ENCODE assay signal across 8 cellular contexts in the genomic region with DNA sequence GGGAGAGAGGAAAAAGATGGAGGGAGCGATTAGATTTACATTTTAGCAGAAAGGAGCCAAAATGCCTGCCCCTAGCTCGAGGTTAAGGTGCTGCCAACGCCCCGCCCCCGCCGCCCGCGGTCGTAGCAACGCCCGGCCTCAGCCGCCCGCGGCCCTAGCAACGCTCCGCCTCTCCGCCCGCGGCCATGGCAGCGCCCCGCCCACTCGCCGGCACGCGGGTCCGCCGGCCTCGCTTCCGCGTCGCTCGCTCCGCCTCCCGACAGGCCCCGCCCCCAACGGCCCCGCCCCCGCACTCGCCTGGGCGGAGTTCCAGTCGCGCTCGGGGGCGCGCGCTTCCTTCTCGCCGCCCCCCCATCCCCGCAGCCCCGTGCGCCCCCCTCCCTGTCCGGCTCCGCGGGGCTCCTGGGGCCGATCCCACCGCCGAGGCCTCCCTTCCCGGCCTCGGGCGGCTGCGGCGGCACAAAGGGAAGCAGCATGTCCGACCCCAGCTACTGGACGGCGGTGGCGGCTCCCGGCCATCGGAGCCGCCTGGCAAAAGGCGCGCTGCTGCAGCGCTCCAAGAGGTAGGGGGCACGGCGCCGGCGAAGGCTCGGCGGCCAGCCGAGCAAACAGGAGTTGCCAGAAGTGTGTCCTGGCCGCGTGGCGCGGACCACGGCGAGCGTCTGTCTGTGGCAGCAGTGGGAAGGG. TPM values are rescaled to one million over a fixed set of nuclear protein-coding genes. Genes with fewer than 3 reads are reported as not detected.
DNase-seq lines count a peak whose midpoint lies in the region; ATAC-seq, FAIRE-seq and TF ChIP-seq lines count a peak whose summit lies in the region.

No MANE protein-coding gene starts in this region.

- POLR2A ChIA-PET in activated CD4-positive, alpha-beta T cell treated with anti-CD3 and anti-CD28 coated beads, Interleukin-2, amount 10 ng/mL, durations not matched to agents 7 days and 5 days (lab: Charles Lee): no interaction called here
- POLR2A ChIA-PET in HepG2 (lab: Yijun Ruan, JAX): interaction anchor here (0.6 to 2.2 kb wide), 5 partner anchors 9 to 74 kb away, joined by 3 to 18 read pairs (median 9); a partner anchor contains a TSS

- H3K4me1 ChIP-seq in HepG2 (ENCODE audit: insufficient read depth, low read length): peaks cover 23% of the 10 kb centered on the region

- H4K20me1 ChIP-seq in HepG2 (ENCODE audit: insufficient read depth, low read length): no peaks in the 10 kb centered on the region

- H3K9me3 Mint-ChIP-seq in activated CD4-positive, alpha-beta T cell treated with anti-CD3 and anti-CD28 coated beads, Interleukin-2, amount 10 ng/mL, durations not matched to agents 7 days and 5 days: no peaks in the 10 kb centered on the region

- peaks cover 16% of the 10 kb centered on the region for H3K79me2 ChIP-seq in HepG2 (ENCODE audit: insufficient read depth, low read length)

- H3K36me3 Mint-ChIP-seq in activated CD4-positive, alpha-beta T cell treated with anti-CD3 and anti-CD28 coated beads, Interleukin-2, amount 10 ng/mL, durations not matched to agents 7 days and 5 days (ENCODE audit: low read depth): peaks cover 20% of the 10 kb centered on the region

- peak; percentile 99 for DNase-seq in AG08395 (ENCODE audit: low spot score)
- DNase-seq in NCI-H524 treated with DMSO at 0.1 percent for 48 hours (lab: John Stamatoyannopoulos, UW): peak; percentile 32
- DNase-seq in activated CD4-positive, alpha-beta T cell treated with anti-CD3 and anti-CD28 coated beads, Interleukin-2, amount 10 ng/mL, durations not matched to agents 7 days and 5 days: peak; percentile 92
- peak; percentile 64 for DNase-seq in dedifferentiated amniotic fluid mesenchymal stem cell (ENCODE audit: extremely low spot score)
- peak; percentile 71 for DNase-seq in HepG2 (ENCODE audit: low spot score)
- DNase-seq in stimulated activated CD4-positive, alpha-beta T cell treated with anti-CD3 and anti-CD28 coated beads, Interleukin-2, amount 100 ng/mL, for 24 hours: peak; percentile 93 to 97

- peak overlapping the region; percentile 63 for H3K27ac ChIP-seq in HepG2 (ENCODE audit: extremely low read length, insufficient read depth, low read length)

- peak overlapping the region; percentile 72 to 91 (median 73) for H3K4me3 ChIP-seq in HepG2 (replicated peaks in 1 of 3; ENCODE audit: insufficient read depth in 1 of 3, low read depth in 2 of 3, low read length in 3 of 3)

- H3K9me3 ChIP-seq in HepG2 (ENCODE audit: low read length): no peaks in the 10 kb centered on the region

- H3K36me3 ChIP-seq in HepG2 (replicated peaks in 1 of 2; ENCODE audit: control insufficient read depth in 1 of 2, insufficient read depth in 2 of 2, low read length in 2 of 2): peaks cover 6 to 27% of the 10 kb centered on the region in 2 experiments

- H3K9ac ChIP-seq in HepG2 (ENCODE audit: insufficient read depth, low read depth, low read length): peak overlapping the region; percentile 82

- no peaks in the 10 kb centered on the region for H3K27me3 Mint-ChIP-seq in activated CD4-positive, alpha-beta T cell treated with anti-CD3 and anti-CD28 coated beads, Interleukin-2, amount 10 ng/mL, durations not matched to agents 7 days and 5 days

- peak; percentile 31; the same call in 1 of the 2 replicates for TF ChIP-seq RAD21 in HepG2 (CRISPR knock-in tag; IDR thresholded peaks at IDR 0.05)

- CTCF ChIA-PET in activated CD4-positive, alpha-beta T cell treated with anti-CD3 and anti-CD28 coated beads, Interleukin-2, amount 10 ng/mL, durations not matched to agents 7 days and 5 days (lab: Charles Lee): interaction anchor here (0.9 to 1.8 kb wide), 6 partner anchors 11 to 162 kb away, joined by 3 to 5 read pairs (median 4); no protein-coding TSS in a partner anchor
- CTCF ChIA-PET in HepG2 (lab: Yijun Ruan, JAX; ENCODE audit: low intra/inter-chr PET ratio, low total read pairs): no interaction called here

- no peaks in the 10 kb centered on the region for H3K27me3 ChIP-seq in HepG2 (ENCODE audit: control insufficient read depth in 1 of 2, insufficient read depth in 2 of 2, low read length in 2 of 2)

- intact Hi-C loops in HepG2 (cut with micrococcal nuclease; ENCODE audit: unreplicated experiment): no loop called here

- TF ChIP-seq POLR2A in HepG2 (IDR thresholded peaks at IDR 0.05; ENCODE audit: insufficient read depth in 1 of 2, low read depth in 2 of 2, low read length in 2 of 2): peak in 1 of 2 experiments; percentile 20; a peak in 2 of 4 replicates

- H3K4me1 Mint-ChIP-seq in activated CD4-positive, alpha-beta T cell treated with anti-CD3 and anti-CD28 coated beads, Interleukin-2, amount 10 ng/mL, durations not matched to agents 7 days and 5 days: peaks cover 34% of the 10 kb centered on the region

- ATAC-seq in GM19023 (IDR thresholded peaks at IDR 0.05; ENCODE audit: unreplicated experiment): peak; percentile 81
- ATAC-seq in HG03354 (IDR thresholded peaks at IDR 0.05; ENCODE audit: poor library complexity, severe bottlenecking, unreplicated experiment): peak; percentile 86
- peak; percentile 83 for ATAC-seq in HepG2

- in situ Hi-C loops in HepG2 (cut with HindIII; ENCODE audit: extremely low pct_ligation_motif_present, low pct_unique_long_range_greater_than_20kb): no loop called here

- TF ChIP-seq EP300 in HepG2 (IDR thresholded peaks at IDR 0.05; ENCODE audit: low read depth in 2 of 2, low read length in 2 of 2): no peak
- no peak for TF ChIP-seq EP300 in HepG2 (CRISPR knock-in tag; IDR thresholded peaks at IDR 0.05; ENCODE audit: borderline replicate concordance)

- no peak overlapping the region for H2AFZ ChIP-seq in HepG2 (ENCODE audit: low read length)

- no peak for FAIRE-seq in HepG2 (lab: Jason Lieb, UNC)

- H3K4me2 ChIP-seq in HepG2 (ENCODE audit: low read depth, low read length): peak overlapping the region; percentile 100

- H3K27ac Mint-ChIP-seq in activated CD4-positive, alpha-beta T cell treated with anti-CD3 and anti-CD28 coated beads, Interleukin-2, amount 10 ng/mL, durations not matched to agents 7 days and 5 days: peak overlapping the region; percentile 90

- WGBS in HepG2 (ENCODE audit: low lambda C conversion rate): no CpG with 5 or more reads among the region's 86 CpGs

- TF ChIP-seq CTCF in HepG2 (CRISPR knock-in tag; IDR thresholded peaks at IDR 0.05): no peak; the same call in 1 of the 2 replicates

- peak overlapping the region; percentile 81 for H3K4me3 Mint-ChIP-seq in activated CD4-positive, alpha-beta T cell treated with anti-CD3 and anti-CD28 coated beads, Interleukin-2, amount 10 ng/mL, durations not matched to agents 7 days and 5 days

- no TSS peak for BruUV-seq in HepG2 (replicated peaks; lab: Mats Ljungman, UMichigan)

RNA-seq across cellular contexts. Expression of a gene that starts 20.3 kb away (rescaled TPM):
- total RNA-seq in activated CD4-positive, alpha-beta T cell treated with anti-CD3 and anti-CD28 coated beads, Interleukin-2, amount 10 ng/mL, durations not matched to agents 7 days and 5 days: 10 to 100 TPM; 31.0 to 35.8 TPM
- total RNA-seq in HepG2 (2016; rRNA removed; fragmentation: Illumina TruSeq; extraction: Trizol): 4.1 and 4.5 TPM in 2 replicates
- total RNA-seq in HepG2 (2016; cell fraction: cytosol; rRNA removed; fragmentation: Illumina TruSeq; extraction: Trizol; ENCODE audit: low read depth): 1.9 and 2.8 TPM in 2 replicates
- 3.6 and 4.1 TPM in 2 replicates for total RNA-seq in HepG2 (2016; cell fraction: insoluble cytoplasmic fraction; rRNA removed; fragmentation: Illumina TruSeq; extraction: Trizol)
- 4.4 and 5.1 TPM in 2 replicates for total RNA-seq in HepG2 (2016; cell fraction: membrane; rRNA removed; fragmentation: Illumina TruSeq; extraction: Trizol)
- 5.3 and 7.5 TPM in 2 replicates for total RNA-seq in HepG2 (2016; cell fraction: nucleus; rRNA removed; fragmentation: Illumina TruSeq; extraction: Trizol)
- polyA plus RNA-seq in HepG2 (2011; rRNA removed): 4.6 and 6.0 TPM in 2 replicates
- 2.0 and 2.4 TPM in 2 replicates for polyA plus RNA-seq in HepG2 (2011; cell fraction: cytosol; rRNA removed)
- 18.7 and 20.6 TPM in 2 replicates for polyA plus RNA-seq in HepG2 (2011; cell fraction: nucleus; rRNA removed)
- polyA plus RNA-seq in HepG2 (2012): 5.2 and 6.4 TPM in 2 replicates
- 1.0 and 1.1 TPM in 2 replicates for polyA plus RNA-seq in HepG2 (2016; cell fraction: cytosol; fragmentation: Illumina TruSeq; extraction: Trizol; ENCODE audit: low read depth)
- 4.1 and 5.8 TPM in 2 replicates for polyA plus RNA-seq in HepG2 (2016; cell fraction: insoluble cytoplasmic fraction; fragmentation: Illumina TruSeq; extraction: Trizol; ENCODE audit: low read depth)
- polyA plus RNA-seq in HepG2 (2016; cell fraction: membrane; fragmentation: Illumina TruSeq; extraction: Trizol; ENCODE audit: low read depth): 2.0 and 2.2 TPM in 2 replicates
- polyA plus RNA-seq in HepG2 (2016; cell fraction: nucleus; fragmentation: Illumina TruSeq; extraction: Trizol; ENCODE audit: insufficient read depth, low read depth): 22.7 and 26.8 TPM in 2 replicates
- polyA minus RNA-seq in HepG2 (2011; rRNA and poly(A)+ RNA removed; ENCODE audit: low replicate concordance): 3.2 and 9.3 TPM in 2 replicates
- 6.7 and 7.6 TPM in 2 replicates for polyA minus RNA-seq in HepG2 (2011; cell fraction: cytosol; rRNA and poly(A)+ RNA removed)
- polyA minus RNA-seq in HepG2 (2011; cell fraction: nucleus; rRNA and poly(A)+ RNA removed): 7.3 and 8.5 TPM in 2 replicates

RNA-seq across cellular contexts. Expression of a gene that starts 31.1 kb away (rescaled TPM):
- 10 to 100 TPM; 81.8 to 86.8 TPM for total RNA-seq in activated CD4-positive, alpha-beta T cell treated with anti-CD3 and anti-CD28 coated beads, Interleukin-2, amount 10 ng/mL, durations not matched to agents 7 days and 5 days
- 0.04 TPM in 1 of 2 replicates, not detected in the other for total RNA-seq in HepG2 (2016; rRNA removed; fragmentation: Illumina TruSeq; extraction: Trizol)
- total RNA-seq in HepG2 (2016; cell fraction: cytosol; rRNA removed; fragmentation: Illumina TruSeq; extraction: Trizol; ENCODE audit: low read depth): not detected in 2 replicates
- 0.09 TPM in 1 of 2 replicates, not detected in the other for total RNA-seq in HepG2 (2016; cell fraction: insoluble cytoplasmic fraction; rRNA removed; fragmentation: Illumina TruSeq; extraction: Trizol)
- total RNA-seq in HepG2 (2016; cell fraction: membrane; rRNA removed; fragmentation: Illumina TruSeq; extraction: Trizol): 0.12 TPM in 1 of 2 replicates, not detected in the other
- total RNA-seq in HepG2 (2016; cell fraction: nucleus; rRNA removed; fragmentation: Illumina TruSeq; extraction: Trizol): not detected in 2 replicates
- polyA plus RNA-seq in HepG2 (2011; rRNA removed): 0.03 and 0.13 TPM in 2 replicates
- polyA plus RNA-seq in HepG2 (2011; cell fraction: cytosol; rRNA removed): 0.10 and 0.19 TPM in 2 replicates
- 0.27 and 0.35 TPM in 2 replicates for polyA plus RNA-seq in HepG2 (2011; cell fraction: nucleus; rRNA removed)
- 0.12 TPM in 1 of 2 replicates, not detected in the other for polyA plus RNA-seq in HepG2 (2012)
- not detected in 2 replicates for polyA plus RNA-seq in HepG2 (2016; cell fraction: cytosol; fragmentation: Illumina TruSeq; extraction: Trizol; ENCODE audit: low read depth)
- polyA plus RNA-seq in HepG2 (2016; cell fraction: insoluble cytoplasmic fraction; fragmentation: Illumina TruSeq; extraction: Trizol; ENCODE audit: low read depth): not detected in 2 replicates
- 0.09 TPM in 1 of 2 replicates, not detected in the other for polyA plus RNA-seq in HepG2 (2016; cell fraction: membrane; fragmentation: Illumina TruSeq; extraction: Trizol; ENCODE audit: low read depth)
- polyA plus RNA-seq in HepG2 (2016; cell fraction: nucleus; fragmentation: Illumina TruSeq; extraction: Trizol; ENCODE audit: insufficient read depth, low read depth): 0.20 TPM in 1 of 2 replicates, not detected in the other
- polyA minus RNA-seq in HepG2 (2011; rRNA and poly(A)+ RNA removed; ENCODE audit: low replicate concordance): 0.12 and 0.36 TPM in 2 replicates
- polyA minus RNA-seq in HepG2 (2011; cell fraction: cytosol; rRNA and poly(A)+ RNA removed): not detected in 2 replicates
- polyA minus RNA-seq in HepG2 (2011; cell fraction: nucleus; rRNA and poly(A)+ RNA removed): not detected in 2 replicates

RNA-seq across cellular contexts. Expression of a gene that starts 35.1 kb away (rescaled TPM):
- 10 to 100 TPM; 12.6 to 13.1 TPM for total RNA-seq in activated CD4-positive, alpha-beta T cell treated with anti-CD3 and anti-CD28 coated beads, Interleukin-2, amount 10 ng/mL, durations not matched to agents 7 days and 5 days
- 15.8 and 25.3 TPM in 2 replicates for total RNA-seq in HepG2 (2016; rRNA removed; fragmentation: Illumina TruSeq; extraction: Trizol)
- 13.7 and 16.1 TPM in 2 replicates for total RNA-seq in HepG2 (2016; cell fraction: cytosol; rRNA removed; fragmentation: Illumina TruSeq; extraction: Trizol; ENCODE audit: low read depth)
- 12.5 and 18.3 TPM in 2 replicates for total RNA-seq in HepG2 (2016; cell fraction: insoluble cytoplasmic fraction; rRNA removed; fragmentation: Illumina TruSeq; extraction: Trizol)
- 33.3 and 40.2 TPM in 2 replicates for total RNA-seq in HepG2 (2016; cell fraction: membrane; rRNA removed; fragmentation: Illumina TruSeq; extraction: Trizol)
- total RNA-seq in HepG2 (2016; cell fraction: nucleus; rRNA removed; fragmentation: Illumina TruSeq; extraction: Trizol): 14.5 and 18.4 TPM in 2 replicates
- polyA plus RNA-seq in HepG2 (2011; rRNA removed): 18.6 and 27.2 TPM in 2 replicates
- polyA plus RNA-seq in HepG2 (2011; cell fraction: cytosol; rRNA removed): 17.0 and 21.2 TPM in 2 replicates
- 35.7 and 42.1 TPM in 2 replicates for polyA plus RNA-seq in HepG2 (2011; cell fraction: nucleus; rRNA removed)
- 39.2 and 39.3 TPM in 2 replicates for polyA plus RNA-seq in HepG2 (2012)
- polyA plus RNA-seq in HepG2 (2016; cell fraction: cytosol; fragmentation: Illumina TruSeq; extraction: Trizol; ENCODE audit: low read depth): 8.4 and 11.9 TPM in 2 replicates
- polyA plus RNA-seq in HepG2 (2016; cell fraction: insoluble cytoplasmic fraction; fragmentation: Illumina TruSeq; extraction: Trizol; ENCODE audit: low read depth): 30.5 and 42.6 TPM in 2 replicates
- 46.8 and 48.0 TPM in 2 replicates for polyA plus RNA-seq in HepG2 (2016; cell fraction: membrane; fragmentation: Illumina TruSeq; extraction: Trizol; ENCODE audit: low read depth)
- polyA plus RNA-seq in HepG2 (2016; cell fraction: nucleus; fragmentation: Illumina TruSeq; extraction: Trizol; ENCODE audit: insufficient read depth, low read depth): 60.8 and 65.6 TPM in 2 replicates
- polyA minus RNA-seq in HepG2 (2011; rRNA and poly(A)+ RNA removed; ENCODE audit: low replicate concordance): 18.1 and 22.4 TPM in 2 replicates
- polyA minus RNA-seq in HepG2 (2011; cell fraction: cytosol; rRNA and poly(A)+ RNA removed): 12.0 and 21.3 TPM in 2 replicates
- polyA minus RNA-seq in HepG2 (2011; cell fraction: nucleus; rRNA and poly(A)+ RNA removed): 12.7 and 19.6 TPM in 2 replicates

RNA-seq across cellular contexts. Expression of a gene that starts 55.8 kb away (rescaled TPM):
- total RNA-seq in activated CD4-positive, alpha-beta T cell treated with anti-CD3 and anti-CD28 coated beads, Interleukin-2, amount 10 ng/mL, durations not matched to agents 7 days and 5 days: 10 to 100 TPM; 54.1 to 58.9 TPM
- total RNA-seq in HepG2 (2016; rRNA removed; fragmentation: Illumina TruSeq; extraction: Trizol): 41.2 and 79.4 TPM in 2 replicates
- total RNA-seq in HepG2 (2016; cell fraction: cytosol; rRNA removed; fragmentation: Illumina TruSeq; extraction: Trizol; ENCODE audit: low read depth): 49.8 and 56.5 TPM in 2 replicates
- 39.1 and 76.9 TPM in 2 replicates for total RNA-seq in HepG2 (2016; cell fraction: insoluble cytoplasmic fraction; rRNA removed; fragmentation: Illumina TruSeq; extraction: Trizol)
- 32.9 and 35.3 TPM in 2 replicates for total RNA-seq in HepG2 (2016; cell fraction: membrane; rRNA removed; fragmentation: Illumina TruSeq; extraction: Trizol)
- 62.2 and 72.4 TPM in 2 replicates for total RNA-seq in HepG2 (2016; cell fraction: nucleus; rRNA removed; fragmentation: Illumina TruSeq; extraction: Trizol)
- polyA plus RNA-seq in HepG2 (2011; rRNA removed): 24.7 and 25.0 TPM in 2 replicates
- polyA plus RNA-seq in HepG2 (2011; cell fraction: cytosol; rRNA removed): 33.2 and 51.0 TPM in 2 replicates
- polyA plus RNA-seq in HepG2 (2011; cell fraction: nucleus; rRNA removed): 13.2 and 16.2 TPM in 2 replicates
- polyA plus RNA-seq in HepG2 (2012): 13.8 and 14.8 TPM in 2 replicates
- polyA plus RNA-seq in HepG2 (2016; cell fraction: cytosol; fragmentation: Illumina TruSeq; extraction: Trizol; ENCODE audit: low read depth): 68.0 and 80.0 TPM in 2 replicates
- 46.2 and 52.2 TPM in 2 replicates for polyA plus RNA-seq in HepG2 (2016; cell fraction: insoluble cytoplasmic fraction; fragmentation: Illumina TruSeq; extraction: Trizol; ENCODE audit: low read depth)
- 28.9 and 31.1 TPM in 2 replicates for polyA plus RNA-seq in HepG2 (2016; cell fraction: membrane; fragmentation: Illumina TruSeq; extraction: Trizol; ENCODE audit: low read depth)
- 133 TPM in 2 replicates for polyA plus RNA-seq in HepG2 (2016; cell fraction: nucleus; fragmentation: Illumina TruSeq; extraction: Trizol; ENCODE audit: insufficient read depth, low read depth)
- 49.7 and 255 TPM in 2 replicates for polyA minus RNA-seq in HepG2 (2011; rRNA and poly(A)+ RNA removed; ENCODE audit: low replicate concordance)
- 11.2 and 23.9 TPM in 2 replicates for polyA minus RNA-seq in HepG2 (2011; cell fraction: cytosol; rRNA and poly(A)+ RNA removed)
- 3.7 and 4.4 TPM in 2 replicates for polyA minus RNA-seq in HepG2 (2011; cell fraction: nucleus; rRNA and poly(A)+ RNA removed)

Comparison
In these comparisons a context has a peak if more than half of its experiments do, and no peak if none do; other contexts are left out.
1. Peak in every context shown above with its lines: DNase-seq, ATAC-seq, H3K4me3 ChIP-seq and H3K27ac ChIP-seq.
2. DNase-seq: peak in every context shown above with its lines; median percentile 99 in AG08395; 95 in stimulated activated CD4-positive, alpha-beta T cell treated with anti-CD3 and anti-CD28 coated beads, Interleukin-2, amount 100 ng/mL, for 24 hours; 92 in activated CD4-positive, alpha-beta T cell treated with anti-CD3 and anti-CD28 coated beads, Interleukin-2, amount 10 ng/mL, durations not matched to agents 7 days and 5 days; 71 in HepG2; 64 in dedifferentiated amniotic fluid mesenchymal stem cell; 32 in NCI-H524 treated with DMSO at 0.1 percent for 48 hours.
3. RNA of a gene that starts 31.1 kb away (total RNA-seq): 81.8 to 86.8 TPM in activated CD4-positive, alpha-beta T cell treated with anti-CD3 and anti-CD28 coated beads, Interleukin-2, amount 10 ng/mL, durations not matched to agents 7 days and 5 days; 0.04 to 0.12 TPM in HepG2; every median in the first group is over 10 times any median in the second.